Comparison of ENCODE assay signal across 8 cellular contexts in genomic region chr1:63773815-63774616, GRCh38. TPM values are rescaled to one million over a fixed set of nuclear protein-coding genes. Genes with fewer than 3 reads are reported as not detected.
DNase-seq lines count a peak whose midpoint lies in the region; ATAC-seq and TF ChIP-seq lines count a peak whose summit lies in the region.

Gene ROR1 (plus strand): TSS chr1:63774017.

- WGBS in endodermal cell (ENCODE audit: insufficient coverage in 1 of 2, insufficient read length in 1 of 2), 2 experiments: 0 to 1% methylated on average over 20 to 99 of the region's 99 CpGs

- H3K36me3 Mint-ChIP-seq in endodermal cell (ENCODE audit: low read depth): no peaks in the 10 kb centered on the region

- no peaks in the 10 kb centered on the region for H3K27me3 ChIP-seq in endodermal cell (ENCODE audit: control insufficient read depth, insufficient read depth, low read length, poor library complexity, severe bottlenecking)

- ATAC-seq in HG02943 (IDR thresholded peaks at IDR 0.05; ENCODE audit: low read depth, unreplicated experiment) (peak; percentile 77), GM21529 (IDR thresholded peaks at IDR 0.05; ENCODE audit: unreplicated experiment) (no peak)

- TF ChIP-seq CTCF in GM12874 (IDR thresholded peaks at IDR 0.05; ENCODE audit: insufficient read depth, low read depth, low read length) (peak; percentile 62), endodermal cell (conservative IDR thresholded peaks at IDR 0.05) (peak; percentile 76)

- peaks cover 19% of the 10 kb centered on the region for H3K4me1 ChIP-seq in endodermal cell (ENCODE audit: control insufficient read depth, insufficient read depth, low read length)

- no peaks in the 10 kb centered on the region for H3K27me3 Mint-ChIP-seq in endodermal cell (ENCODE audit: insufficient read depth)

- peak within 1 kb of the TSS; percentile 94 for H3K27ac Mint-ChIP-seq in endodermal cell

- DNase-seq in NCI-H2196 (lab: John Stamatoyannopoulos, UW; ENCODE audit: unreplicated experiment): peak; percentile 87
- DNase-seq in activated CD4-positive, alpha-beta T cell treated with anti-CD3 and anti-CD28 coated beads, Interleukin-2, amount 50 U/mL, for 48 hours: peak; percentile 70 to 77
- DNase-seq in endodermal cell: peak; percentile 97
- DNase-seq in medulla oblongata (ENCODE audit: extremely low spot score): peak; percentile 85
- peak; percentile 51 to 63 (median 56) for DNase-seq in stimulated activated CD4-positive, alpha-beta T cell treated with anti-CD3 and anti-CD28 coated beads, TNF-alpha, amount 100 ng/mL, for 48 hours (ENCODE audit: low read depth in 3 of 3)

- H3K4me3 Mint-ChIP-seq in endodermal cell: peak within 1 kb of the TSS; percentile 95

- H3K4me1 Mint-ChIP-seq in endodermal cell: peaks cover 62% of the 10 kb centered on the region

- H3K9me3 Mint-ChIP-seq in endodermal cell: no peaks in the 10 kb centered on the region

- H3K9ac ChIP-seq in endodermal cell (ENCODE audit: extremely low read depth, low read length, poor library complexity, severe bottlenecking): peak within 1 kb of the TSS; percentile 39

- no peaks in the 10 kb centered on the region for H3K9me3 ChIP-seq in endodermal cell (ENCODE audit: control insufficient read depth, low read length)

- H3K27ac ChIP-seq in endodermal cell (ENCODE audit: low read depth, low read length): peak within 1 kb of the TSS; percentile 62

- no peaks in the 10 kb centered on the region for H3K36me3 ChIP-seq in endodermal cell (ENCODE audit: control insufficient read depth, insufficient read depth, low read length)

- H3K4me3 ChIP-seq in endodermal cell (ENCODE audit: low read length): peak within 1 kb of the TSS; percentile 80

RNA-seq across cellular contexts. Expression of gene ROR1, which starts in this region (rescaled TPM):
- total RNA-seq in endodermal cell: 10 to 100 TPM; 77.4 to 77.9 TPM
- 28.6 TPM for polyA plus RNA-seq in endodermal cell (2013, experiment 1 of 2)
- 27.2 TPM for polyA plus RNA-seq in endodermal cell (2013, experiment 2 of 2)
